In genomic region chr14:106618480-106618951, GRCh38 we compare ENCODE assay signal across 8 cellular contexts.
DNase-seq lines count a peak whose midpoint lies in the region; ATAC-seq and TF ChIP-seq lines count a peak whose summit lies in the region.
"Not testable (repeated sequence)": the region's sequence is repeated elsewhere in the genome, so short reads cannot be mapped to it uniquely, and the experiment has no call there.

No MANE protein-coding gene starts in this region.

- peaks cover 12% of the 10 kb centered on the region for H3K4me1 Mint-ChIP-seq in CD14-positive monocyte
- H3K4me1 Mint-ChIP-seq in naive thymus-derived CD8-positive, alpha-beta T cell = peaks cover 0 to 11% (median 8%) of the 10 kb centered on the region in 4 donors

- H3K27ac Mint-ChIP-seq in CD14-positive monocyte = peak overlapping the region in 1 of 7 donors; percentile 42
- peak overlapping the region in 1 of 10 donors; percentile 68 for H3K27ac Mint-ChIP-seq in naive thymus-derived CD8-positive, alpha-beta T cell

- not testable (repeated sequence) for H3K36me3 Mint-ChIP-seq in CD14-positive monocyte; naive thymus-derived CD8-positive, alpha-beta T cell

- DNase-seq in CD14-positive monocyte (ENCODE audit: low spot score) (peak; percentile 74), H4 (ENCODE audit: low spot score) (peak; percentile 18), NCI-H460 (ENCODE audit: extremely low read depth, low read depth) (peak; percentile 9)
- peak; percentile 64 to 69 for DNase-seq in activated T-helper 1 cell treated with anti-CD3 and anti-CD28 coated beads, Interleukin-2, amount 50 U/mL, for 16 hours (ENCODE audit: low read depth in 1 of 2, low spot score in 1 of 2)
- DNase-seq in epithelial cell of proximal tubule (ENCODE audit: low read depth) = not testable (repeated sequence)
- DNase-seq in naive thymus-derived CD8-positive, alpha-beta T cell = peak; percentile 49 to 85 (median 76)
- peak; percentile 48 to 50 for DNase-seq in stimulated activated CD8-positive, alpha-beta memory T cell treated with anti-CD3 and anti-CD28 coated beads, Interleukin-2, amount 100 ng/mL, for 1 hour (ENCODE audit: low read depth in 2 of 2)

- POLR2A ChIA-PET in naive thymus-derived CD8-positive, alpha-beta T cell (lab: Charles Lee) = not testable (repeated sequence)

- not testable (repeated sequence) for H3K9me3 Mint-ChIP-seq in CD14-positive monocyte; naive thymus-derived CD8-positive, alpha-beta T cell

- H3K4me3 ChIP-seq in epithelial cell of proximal tubule (ENCODE audit: low read depth, low read length) = not testable (repeated sequence)

- peak; percentile 78 to 83 for ATAC-seq in naive thymus-derived CD8-positive, alpha-beta T cell

- not testable (repeated sequence) for H3K4me3 Mint-ChIP-seq in CD14-positive monocyte; naive thymus-derived CD8-positive, alpha-beta T cell

- intact Hi-C loops in CD14-positive monocyte (cut with micrococcal nuclease) = not testable (repeated sequence)

- TF ChIP-seq CTCF in CD14-positive monocyte (IDR thresholded peaks at IDR 0.05) (peak; percentile 96), VCaP (conservative IDR thresholded peaks at IDR 0.05) (peak; percentile 77), epithelial cell of proximal tubule (conservative IDR thresholded peaks at IDR 0.05; ENCODE audit: low read depth, low read length) (peak; percentile 44)

- not testable (repeated sequence) for H3K27ac ChIP-seq in VCaP

- H3K27me3 Mint-ChIP-seq in CD14-positive monocyte (ENCODE audit: low read depth in 3 of 3) = not testable (repeated sequence)
- peaks cover 13 to 65% (median 20%) of the 10 kb centered on the region in 5 donors for H3K27me3 Mint-ChIP-seq in naive thymus-derived CD8-positive, alpha-beta T cell

Comparison
In these comparisons a context has a peak if more than half of its experiments do, and no peak if none do; other contexts are left out.
1. CTCF ChIP-seq: peak in every context shown above with its lines; median percentile 96 in CD14-positive monocyte; 77 in VCaP; 44 in epithelial cell of proximal tubule.